Comparison of ENCODE assay signal across 15 cellular contexts in genomic region chr12:103901518-103902173, GRCh38. TPM values are rescaled to one million over a fixed set of nuclear protein-coding genes. Genes with fewer than 3 reads are reported as not detected.
DNase-seq lines count a peak whose midpoint lies in the region; ATAC-seq and TF ChIP-seq lines count a peak whose summit lies in the region.
"Had no signal": no experiment of that assay in that cellular context is flagged by ENCODE, and none has a peak within 500 bp of the region (broad histone marks: within the 10 kb centered on the region; RNA-seq: fewer than 3 reads in every experiment).

No MANE protein-coding gene starts in this region.

- 71 to 86% (median 74%) methylated on average over 7 of the region's 7 CpGs for WGBS in adrenal gland, 4 donors

- no TSS peak for BruUV-seq in A673 (replicated peaks; lab: Mats Ljungman, UMichigan)

- H3K4me3 ChIP-seq in adrenal gland = no peak overlapping the region
- no peak overlapping the region for H3K4me3 ChIP-seq in A673 (ENCODE audit: low read depth, low read length, poor library complexity, severe bottlenecking)
- H3K4me3 ChIP-seq: lung, suprapubic skin had no signal

- H3K4me1 ChIP-seq in adrenal gland (replicated peaks in 1 of 2) (no peaks in the 10 kb centered on the region), A673 (ENCODE audit: insufficient read depth, low read length, poor library complexity, severe bottlenecking) (no peaks in the 10 kb centered on the region)
- H3K4me1 ChIP-seq: Caco-2, suprapubic skin had no signal

- DNase-seq in NCI-H128 (lab: John Stamatoyannopoulos, UW; ENCODE audit: unreplicated experiment) (peak; percentile 28), T follicular helper cell (ENCODE audit: low read depth) (peak; percentile 45), adrenal gland (no peak), A673 (ENCODE audit: low spot score) (no peak)
- no peak for DNase-seq in activated T-helper 1 cell treated with anti-CD3 and anti-CD28 coated beads, Interleukin-12 subunit alpha, Interleukin-12 subunit beta, Interleukin-2, Interleukin-4 antibody, amounts not matched to agents 30 ng/mL and 10 ng/mL and 1 ng/mL, durations not matched to agents 14 hours and 24 hours and 36 hours (ENCODE audit: low spot score)
- peak; percentile 16 for DNase-seq in stimulated activated CD4-positive, alpha-beta T cell treated with anti-CD3 and anti-CD28 coated beads, Interleukin-15, amount 100 ng/mL, for 24 hours
- DNase-seq: Caco-2, erythroblast, hippocampal formation, NCI-H226, SIG-M5 had no signal

- ATAC-seq in HG02642 (IDR thresholded peaks at IDR 0.05; ENCODE audit: poor library complexity, unreplicated experiment) = no peak
- ATAC-seq: HCT116 had no signal

- no peaks in the 10 kb centered on the region for H3K36me3 Mint-ChIP-seq in activated T-helper 1 cell treated with anti-CD3 and anti-CD28 coated beads, Interleukin-12 subunit alpha, Interleukin-12 subunit beta, Interleukin-2, Interleukin-4 antibody, amounts not matched to agents 30 ng/mL and 10 ng/mL and 1 ng/mL, durations not matched to agents 14 hours and 24 hours and 36 hours (ENCODE audit: low read depth)

- H3K36me3 ChIP-seq in adrenal gland (replicated peaks in 1 of 2) (no peaks in the 10 kb centered on the region), A673 (ENCODE audit: insufficient read depth, low read length, poor library complexity, severe bottlenecking) (no peaks in the 10 kb centered on the region)
- H3K36me3 ChIP-seq: suprapubic skin had no signal

- CTCF ChIA-PET in A673 (lab: Charles Lee) = no interaction called here

- H3K27ac ChIP-seq in adrenal gland (no peak overlapping the region), A673 (ENCODE audit: low read depth, low read length, poor library complexity, severe bottlenecking) (no peak overlapping the region)
- H3K27ac ChIP-seq: suprapubic skin had no signal

- H3K27me3 ChIP-seq in adrenal gland (no peaks in the 10 kb centered on the region), A673 (replicated peaks; ENCODE audit: insufficient read depth, low read depth, low read length, poor library complexity) (no peaks in the 10 kb centered on the region)
- H3K27me3 ChIP-seq: suprapubic skin had no signal

- POLR2A ChIA-PET in A673 (lab: Charles Lee; ENCODE audit: low non-redundant PET) = no interaction called here

- no peak for TF ChIP-seq CTCF in adrenal gland (IDR thresholded peaks at IDR 0.05)
- TF ChIP-seq CTCF in A673 (conservative IDR thresholded peaks at IDR 0.05; ENCODE audit: low read depth, low read length) = no peak

- no peaks in the 10 kb centered on the region for H3K9me3 Mint-ChIP-seq in activated T-helper 1 cell treated with anti-CD3 and anti-CD28 coated beads, Interleukin-12 subunit alpha, Interleukin-12 subunit beta, Interleukin-2, Interleukin-4 antibody, amounts not matched to agents 30 ng/mL and 10 ng/mL and 1 ng/mL, durations not matched to agents 14 hours and 24 hours and 36 hours

- no peak overlapping the region for H3K27ac Mint-ChIP-seq in activated T-helper 1 cell treated with anti-CD3 and anti-CD28 coated beads, Interleukin-12 subunit alpha, Interleukin-12 subunit beta, Interleukin-2, Interleukin-4 antibody, amounts not matched to agents 30 ng/mL and 10 ng/mL and 1 ng/mL, durations not matched to agents 14 hours and 24 hours and 36 hours

- H3K4me1 Mint-ChIP-seq in activated T-helper 1 cell treated with anti-CD3 and anti-CD28 coated beads, Interleukin-12 subunit alpha, Interleukin-12 subunit beta, Interleukin-2, Interleukin-4 antibody, amounts not matched to agents 30 ng/mL and 10 ng/mL and 1 ng/mL, durations not matched to agents 14 hours and 24 hours and 36 hours (ENCODE audit: low read depth) = peaks cover 18% of the 10 kb centered on the region

- intact Hi-C loops in activated T-helper 1 cell treated with anti-CD3 and anti-CD28 coated beads, Interleukin-12 subunit alpha, Interleukin-12 subunit beta, Interleukin-2, Interleukin-4 antibody, amounts not matched to agents 30 ng/mL and 10 ng/mL and 1 ng/mL, durations not matched to agents 14 hours and 24 hours and 36 hours (cut with micrococcal nuclease) = no loop called here
- intact Hi-C loops in adrenal gland (cut with DNase I) = no loop called here
- intact Hi-C loops in A673 (cut with micrococcal nuclease; ENCODE audit: unreplicated experiment) = no loop called here

- peak overlapping the region; percentile 32 for H3K4me3 Mint-ChIP-seq in activated T-helper 1 cell treated with anti-CD3 and anti-CD28 coated beads, Interleukin-12 subunit alpha, Interleukin-12 subunit beta, Interleukin-2, Interleukin-4 antibody, amounts not matched to agents 30 ng/mL and 10 ng/mL and 1 ng/mL, durations not matched to agents 14 hours and 24 hours and 36 hours

- H3K27me3 Mint-ChIP-seq in activated T-helper 1 cell treated with anti-CD3 and anti-CD28 coated beads, Interleukin-12 subunit alpha, Interleukin-12 subunit beta, Interleukin-2, Interleukin-4 antibody, amounts not matched to agents 30 ng/mL and 10 ng/mL and 1 ng/mL, durations not matched to agents 14 hours and 24 hours and 36 hours (ENCODE audit: insufficient read depth) = no peaks in the 10 kb centered on the region

- no peak for TF ChIP-seq POLR2A in adrenal gland (IDR thresholded peaks at IDR 0.05)

- H3K9me3 ChIP-seq in adrenal gland (replicated peaks in 1 of 3) (no peaks in the 10 kb centered on the region), A673 (ENCODE audit: low read depth, low read length, poor library complexity, severe bottlenecking) (no peaks in the 10 kb centered on the region)
- H3K9me3 ChIP-seq: Caco-2, suprapubic skin had no signal

RNA-seq across cellular contexts. Expression of gene HSP90B1, which starts 28.6 kb away (rescaled TPM):
- total RNA-seq in activated T-helper 1 cell treated with anti-CD3 and anti-CD28 coated beads, Interleukin-12 subunit alpha, Interleukin-12 subunit beta, Interleukin-2, Interleukin-4 antibody, amounts not matched to agents 30 ng/mL and 10 ng/mL and 1 ng/mL, durations not matched to agents 14 hours and 24 hours and 36 hours = 427 and 446 TPM in 2 replicates
- total RNA-seq in adrenal gland = 1,000 to 10,000 TPM in 1 of 8 donors, 100 to 1,000 TPM in 7; 241 to 1,575 (median 506) TPM
- polyA plus RNA-seq in adrenal gland = 1,000 to 10,000 TPM in 1 of 3 donors, 100 to 1,000 TPM in 2; 287 to 1,629 (median 551) TPM
- 955 and 970 TPM in 2 replicates for total RNA-seq in A673 (2021)

Comparison
In these comparisons a context has a peak if more than half of its experiments do, and no peak if none do; other contexts are left out.
1. DNase-seq: peak in NCI-H128 (single experiment), T follicular helper cell (single experiment) and stimulated activated CD4-positive, alpha-beta T cell treated with anti-CD3 and anti-CD28 coated beads, Interleukin-15, amount 100 ng/mL, for 24 hours (single experiment); none in activated T-helper 1 cell treated with anti-CD3 and anti-CD28 coated beads, Interleukin-12 subunit alpha, Interleukin-12 subunit beta, Interleukin-2, Interleukin-4 antibody, amounts not matched to agents 30 ng/mL and 10 ng/mL and 1 ng/mL, durations not matched to agents 14 hours and 24 hours and 36 hours (single experiment), adrenal gland (0 of 7) and A673 (single experiment).